ENCODE assay signal across 21 cellular contexts in the genomic region with DNA sequence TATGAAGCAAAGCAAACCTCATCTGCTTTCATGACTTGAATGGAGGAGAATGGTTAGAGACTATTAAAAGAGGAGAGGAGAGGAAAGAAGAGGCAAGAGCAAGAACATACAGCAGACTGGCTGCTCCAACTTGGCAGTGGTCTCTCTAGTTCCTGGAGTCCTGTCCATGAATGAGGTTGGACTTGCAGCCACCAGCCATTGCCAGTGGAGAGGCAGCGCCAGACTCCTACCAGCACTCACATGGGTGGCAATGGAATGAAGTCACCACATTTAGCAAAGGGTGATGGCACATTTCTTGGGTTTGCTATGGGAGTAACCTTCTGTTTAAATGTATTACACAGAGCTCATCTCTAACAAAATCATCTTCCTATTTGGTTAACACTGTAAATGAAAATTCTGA.
"Had no signal": no experiment of that assay in that cellular context is flagged by ENCODE, and none has a peak within 500 bp of the region (broad histone marks: within the 10 kb centered on the region; RNA-seq: fewer than 3 reads in every experiment).

No MANE protein-coding gene starts in this region.

- H3K4me3 ChIP-seq: colonic mucosa, coronary artery, esophagus muscularis mucosa, esophagus squamous epithelium, gastrocnemius medialis, gastroesophageal sphincter, heart left ventricle, heart right ventricle had no signal

- H3K27ac ChIP-seq: colonic mucosa, coronary artery, epithelial cell of prostate, esophagus muscularis mucosa, esophagus squamous epithelium, foreskin keratinocyte, gastrocnemius medialis, gastroesophageal sphincter, heart left ventricle, heart right ventricle had no signal

- ATAC-seq: effector memory CD8-positive, alpha-beta T cell; esophagus mucosa; foreskin keratinocyte; gastrocnemius medialis; gastroesophageal sphincter; heart left ventricle; heart right ventricle had no signal

- H3K4me1 ChIP-seq: colonic mucosa, esophagus muscularis mucosa, esophagus squamous epithelium, foreskin keratinocyte, gastrocnemius medialis, gastroesophageal sphincter, heart left ventricle, heart right ventricle had no signal

- DNase-seq: colonic mucosa; cortex of kidney; dermis blood vessel endothelial cell; effector CD4-positive, alpha-beta T cell; effector CD8-positive, alpha-beta T cell; effector memory CD4-positive, alpha-beta T cell; effector memory CD8-positive, alpha-beta T cell; endodermal cell; erythroblast; esophagus squamous epithelium; foreskin keratinocyte; foreskin melanocyte; gastrocnemius medialis; glutamatergic neuron; heart left ventricle; heart right ventricle had no signal

- H3K36me3 ChIP-seq: colonic mucosa had no signal

- H3K9me3 ChIP-seq: colonic mucosa, esophagus muscularis mucosa, esophagus squamous epithelium, gastrocnemius medialis, gastroesophageal sphincter, heart left ventricle, heart right ventricle had no signal

- H3K27me3 ChIP-seq: colonic mucosa, esophagus muscularis mucosa, esophagus squamous epithelium, foreskin keratinocyte, gastrocnemius medialis, gastroesophageal sphincter, heart left ventricle, heart right ventricle had no signal
